Comparison of ENCODE assay signal across 1 cellular context in genomic region chr7:129866251-129866650, GRCh38.
TF ChIP-seq lines count a peak whose summit lies in the region.

No MANE protein-coding gene starts in this region.

TF ChIP-seq in SK-N-SH treated with all-trans-retinoic acid at 6 μM for 48 hours, 23 proteins besides CTCF, POLR2A, EP300 and RAD21 (continued from another document):
- TF ChIP-seq ZNF8 (CRISPR knock-in tag; IDR thresholded peaks at IDR 0.05) (no peak), CREB5 (CRISPR knock-in tag; IDR thresholded peaks at IDR 0.05; ENCODE audit: low read depth) (no peak), ESRRG (CRISPR knock-in tag; IDR thresholded peaks at IDR 0.05) (no peak)
